Comparison of ENCODE assay signal across 10 cellular contexts in genomic region chr13:27967736-27968315, GRCh38. TPM values are rescaled to one million over a fixed set of nuclear protein-coding genes. Genes with fewer than 3 reads are reported as not detected.
DNase-seq lines count a peak whose midpoint lies in the region; ATAC-seq and TF ChIP-seq lines count a peak whose summit lies in the region.
"Had no signal": no experiment of that assay in that cellular context is flagged by ENCODE, and none has a peak within 500 bp of the region (broad histone marks: within the 10 kb centered on the region; RNA-seq: fewer than 3 reads in every experiment).

No MANE protein-coding gene starts in this region.

- no peaks in the 10 kb centered on the region for H3K9me3 Mint-ChIP-seq in activated CD4-positive, alpha-beta T cell treated with anti-CD3 and anti-CD28 coated beads for 36 hours (ENCODE audit: low read depth)
- H3K9me3 Mint-ChIP-seq in IgD-negative memory B cell (peaks cover 0 to 1% (median 0%) of the 10 kb centered on the region in 3 donors), progenitor cell of endocrine pancreas (ENCODE audit: low read depth) (no peaks in the 10 kb centered on the region)
- no peaks in the 10 kb centered on the region for H3K9me3 Mint-ChIP-seq in effector memory CD8-positive, alpha-beta T cell

- no peak for ATAC-seq in activated CD4-positive, alpha-beta T cell treated with anti-CD3 and anti-CD28 coated beads for 36 hours
- no peak for ATAC-seq in effector memory CD8-positive, alpha-beta T cell (replicated peaks)

- H3K27me3 Mint-ChIP-seq in activated CD4-positive, alpha-beta T cell treated with anti-CD3 and anti-CD28 coated beads for 36 hours: peaks cover 72% of the 10 kb centered on the region
- H3K27me3 Mint-ChIP-seq in IgD-negative memory B cell: peaks cover 65% of the 10 kb centered on the region
- H3K27me3 Mint-ChIP-seq in effector memory CD8-positive, alpha-beta T cell: peaks cover 66 to 99% of the 10 kb centered on the region in 2 donors
- peaks cover 51% of the 10 kb centered on the region for H3K27me3 Mint-ChIP-seq in progenitor cell of endocrine pancreas

- H3K4me3 Mint-ChIP-seq in activated CD4-positive, alpha-beta T cell treated with anti-CD3 and anti-CD28 coated beads for 36 hours: peak overlapping the region; percentile 35
- H3K4me3 Mint-ChIP-seq in IgD-negative memory B cell: peak overlapping the region; percentile 69 to 84 (median 76)
- H3K4me3 Mint-ChIP-seq in effector memory CD8-positive, alpha-beta T cell: peak overlapping the region; percentile 7 to 45
- peak overlapping the region; percentile 87 for H3K4me3 Mint-ChIP-seq in progenitor cell of endocrine pancreas (ENCODE audit: low read depth)

- no peak for DNase-seq in activated CD4-positive, alpha-beta T cell treated with anti-CD3 and anti-CD28 coated beads for 36 hours
- no peak for DNase-seq in activated CD4-positive, alpha-beta T cell treated with anti-CD3 and anti-CD28 coated beads for 48 hours
- DNase-seq in effector memory CD8-positive, alpha-beta T cell: no peak
- DNase-seq in progenitor cell of endocrine pancreas (ENCODE audit: low spot score, unreplicated experiment) (no peak), inferior parietal cortex (ENCODE audit: extremely low spot score) (no peak), ureter (ENCODE audit: low spot score) (no peak)
- DNase-seq in stimulated activated CD4-positive, alpha-beta T cell treated with anti-CD3 and anti-CD28 coated beads, Interleukin-2, amount 100 ng/mL, for 48 hours: no peak
- DNase-seq: activated effector memory CD4-positive, alpha-beta T cell treated with Interleukin-2 at 50 U/mL for 16 hours; effector CD8-positive, alpha-beta T cell had no signal

- CTCF ChIA-PET in activated CD4-positive, alpha-beta T cell treated with anti-CD3 and anti-CD28 coated beads for 36 hours (lab: Charles Lee): interaction anchor here (0.6 to 1.1 kb wide), 2 partner anchors 14 to 46 kb away, joined by 4 to 5 read pairs; no protein-coding TSS in a partner anchor

- H3K36me3 Mint-ChIP-seq in activated CD4-positive, alpha-beta T cell treated with anti-CD3 and anti-CD28 coated beads for 36 hours (ENCODE audit: low read depth): no peaks in the 10 kb centered on the region
- H3K36me3 Mint-ChIP-seq in IgD-negative memory B cell (no peaks in the 10 kb centered on the region), progenitor cell of endocrine pancreas (ENCODE audit: insufficient read depth) (no peaks in the 10 kb centered on the region)
- no peaks in the 10 kb centered on the region for H3K36me3 Mint-ChIP-seq in effector memory CD8-positive, alpha-beta T cell (ENCODE audit: insufficient read depth)

- intact Hi-C loops in activated CD4-positive, alpha-beta T cell treated with anti-CD3 and anti-CD28 coated beads for 36 hours (cut with DNase I, micrococcal nuclease): loop anchor here in 1 of 2 experiments (1.0 to 2.0 kb wide), 3 partner anchors 42 to 175 kb away; partner anchors contain the start of gene GSX1

- H3K4me1 Mint-ChIP-seq in activated CD4-positive, alpha-beta T cell treated with anti-CD3 and anti-CD28 coated beads for 36 hours: peaks cover 24% of the 10 kb centered on the region
- H3K4me1 Mint-ChIP-seq in IgD-negative memory B cell: peaks cover 17 to 19% (median 18%) of the 10 kb centered on the region in 3 donors
- H3K4me1 Mint-ChIP-seq in effector memory CD8-positive, alpha-beta T cell (ENCODE audit: low read depth in 2 of 2): peaks cover 8 to 20% of the 10 kb centered on the region in 2 donors
- peaks cover 49% of the 10 kb centered on the region for H3K4me1 Mint-ChIP-seq in progenitor cell of endocrine pancreas (ENCODE audit: low read depth)

- TF ChIP-seq CTCF in progenitor cell of endocrine pancreas (IDR thresholded peaks at IDR 0.05; ENCODE audit: unreplicated experiment): no peak

- H3K27ac Mint-ChIP-seq in activated CD4-positive, alpha-beta T cell treated with anti-CD3 and anti-CD28 coated beads for 36 hours: no peak overlapping the region
- H3K27ac Mint-ChIP-seq in IgD-negative memory B cell: peak overlapping the region; percentile 70 to 90 (median 80)
- H3K27ac Mint-ChIP-seq in effector memory CD8-positive, alpha-beta T cell: no peak overlapping the region
- H3K27ac Mint-ChIP-seq in progenitor cell of endocrine pancreas: peak overlapping the region; percentile 92

- POLR2A ChIA-PET in activated CD4-positive, alpha-beta T cell treated with anti-CD3 and anti-CD28 coated beads for 36 hours (lab: Charles Lee): no interaction called here

RNA-seq across cellular contexts. Expression of gene CDX2, which starts 1.3 kb away (rescaled TPM):
- not detected for total RNA-seq in activated CD4-positive, alpha-beta T cell treated with anti-CD3 and anti-CD28 coated beads for 36 hours
- not detected for polyA plus RNA-seq in IgD-negative memory B cell
- total RNA-seq in progenitor cell of endocrine pancreas (24.8 and 31.0 TPM in 2 replicates), ureter (not detected)

RNA-seq across cellular contexts. Expression of gene URAD, which starts 20.7 kb away (rescaled TPM):
- total RNA-seq in activated CD4-positive, alpha-beta T cell treated with anti-CD3 and anti-CD28 coated beads for 36 hours: not detected
- not detected for polyA plus RNA-seq in IgD-negative memory B cell
- total RNA-seq in progenitor cell of endocrine pancreas (not detected in 2 replicates), ureter (not detected)

RNA-seq across cellular contexts. Expression of gene PDX1, which starts 48.0 kb away (rescaled TPM):
- not detected for total RNA-seq in activated CD4-positive, alpha-beta T cell treated with anti-CD3 and anti-CD28 coated beads for 36 hours
- polyA plus RNA-seq in IgD-negative memory B cell: not detected
- total RNA-seq in progenitor cell of endocrine pancreas (260 and 303 TPM in 2 replicates), ureter (not detected)

Comparison
In these comparisons a context has a peak if more than half of its experiments do, and no peak if none do; other contexts are left out.
1. H3K27ac Mint-ChIP-seq: peak in IgD-negative memory B cell (3 of 3) and progenitor cell of endocrine pancreas (single experiment); none in activated CD4-positive, alpha-beta T cell treated with anti-CD3 and anti-CD28 coated beads for 36 hours (single experiment) and effector memory CD8-positive, alpha-beta T cell (0 of 2).
2. H3K4me3 Mint-ChIP-seq: peak in every context shown above with its lines; median percentile 87 in progenitor cell of endocrine pancreas; 76 in IgD-negative memory B cell; 35 in activated CD4-positive, alpha-beta T cell treated with anti-CD3 and anti-CD28 coated beads for 36 hours; 26 in effector memory CD8-positive, alpha-beta T cell.
3. RNA of gene CDX2, which starts 1.3 kb away (total RNA-seq): 24.8 to 31.0 TPM in progenitor cell of endocrine pancreas; not detected in activated CD4-positive, alpha-beta T cell treated with anti-CD3 and anti-CD28 coated beads for 36 hours and not detected in ureter (single experiment); every median in the first group is over 10 times any median in the second.
4. RNA of gene PDX1, which starts 48.0 kb away (total RNA-seq): 260 to 303 TPM in progenitor cell of endocrine pancreas; not detected in activated CD4-positive, alpha-beta T cell treated with anti-CD3 and anti-CD28 coated beads for 36 hours and not detected in ureter (single experiment); every median in the first group is over 100 times any median in the second.